In the genomic region with DNA sequence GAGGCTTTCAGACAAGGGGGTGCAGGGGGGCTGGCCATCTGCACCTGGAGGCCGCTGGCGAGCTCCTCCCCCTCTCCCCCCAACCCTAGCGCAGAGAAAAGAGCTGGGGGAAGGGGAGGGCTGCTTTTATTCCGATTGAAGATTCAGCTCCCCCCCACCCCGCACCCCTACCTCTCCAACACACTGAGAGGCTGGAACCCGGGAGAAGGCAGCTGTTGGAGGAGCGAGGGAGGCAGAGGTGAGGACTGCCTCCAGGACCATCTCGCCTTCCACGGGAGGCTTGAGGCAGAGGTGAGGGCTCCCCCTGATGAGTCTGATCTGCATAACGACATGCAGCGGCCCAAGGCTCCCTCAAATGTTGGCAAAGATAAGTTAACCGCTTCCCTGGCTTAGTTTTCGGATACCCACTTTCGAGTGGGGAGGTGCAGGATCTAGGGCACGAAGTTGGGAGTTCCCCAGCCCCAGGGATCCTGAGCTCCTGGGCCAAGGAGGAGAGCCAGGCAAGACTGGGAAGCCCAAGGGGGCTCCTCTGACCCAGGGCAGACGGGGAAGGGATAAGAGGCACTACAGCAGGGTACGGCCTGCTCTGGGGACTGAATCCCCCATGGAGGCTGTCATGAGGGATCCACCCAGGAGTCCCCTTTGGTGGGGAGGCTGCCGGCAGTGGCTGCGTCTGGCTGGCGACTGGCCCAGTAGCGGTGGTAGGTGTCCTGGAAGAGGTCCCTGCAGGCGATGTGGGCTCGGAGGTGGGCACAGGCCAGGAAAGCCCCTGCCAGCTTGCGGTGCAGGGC, we compare ENCODE assay signal across 8 cellular contexts. TPM values are rescaled to one million over a fixed set of nuclear protein-coding genes. Genes with fewer than 3 reads are reported as not detected.
DNase-seq lines count a peak whose midpoint lies in the region; ATAC-seq lines count a peak whose summit lies in the region.

No MANE protein-coding gene starts in this region.

- no peak overlapping the region for H3K4me2 ChIP-seq in neuronal stem cell (ENCODE audit: insufficient read depth, low read length, poor library complexity, severe bottlenecking)

- WGBS in neuronal stem cell (ENCODE audit: extremely low coverage in 2 of 2, insufficient read length in 2 of 2, insufficient replicate concordance in 1 of 2), 2 donors = no CpG with 5 or more reads among the region's 24 CpGs

- peak; percentile 90 for DNase-seq in D341Med (ENCODE audit: low spot score)
- DNase-seq in NCI-H1417 treated with DMSO at 0.1 percent for 48 hours (lab: John Stamatoyannopoulos, UW) = peak; percentile 74
- peak in 8 of 61 donors; percentile 27 to 54 (median 46) for DNase-seq in caudate nucleus (lab: John Stamatoyannopoulos, UW)
- no peak for DNase-seq in neuronal stem cell (ENCODE audit: low spot score)
- no peak for DNase-seq in NCI-H748 treated with DMSO at 0.1 percent for 48 hours (lab: John Stamatoyannopoulos, UW)
- no peak for DNase-seq in NOMO-1 treated with dmso at 0.1 percent for 144 hours (lab: John Stamatoyannopoulos, UW; ENCODE audit: unreplicated experiment)

- H3K4me1 ChIP-seq in neuronal stem cell (ENCODE audit: control insufficient read depth in 2 of 2, insufficient read depth in 1 of 2, low read depth in 1 of 2, low read length in 2 of 2) = peaks cover 20 to 22% of the 10 kb centered on the region in 2 donors

- H2BK12ac ChIP-seq in neuronal stem cell (ENCODE audit: low read length) = no peak overlapping the region

- H3K36me3 ChIP-seq in neuronal stem cell (replicated peaks in 1 of 2; ENCODE audit: control insufficient read depth in 2 of 2, insufficient read depth in 2 of 2, low read length in 2 of 2) = peaks cover 22 to 42% of the 10 kb centered on the region in 2 donors

- no peak overlapping the region for H4K91ac ChIP-seq in neuronal stem cell (ENCODE audit: low read depth, low read length, poor library complexity)

- peaks cover 10% of the 10 kb centered on the region for H3K79me1 ChIP-seq in neuronal stem cell (ENCODE audit: low read depth, low read length)

- H2AK5ac ChIP-seq in neuronal stem cell (ENCODE audit: low read depth, low read length) = peak overlapping the region; percentile 68

- peak overlapping the region; percentile 93 for H2BK5ac ChIP-seq in neuronal stem cell (ENCODE audit: low read length)

- peak overlapping the region; percentile 70 for H2BK15ac ChIP-seq in neuronal stem cell (ENCODE audit: low read length)

- peak overlapping the region; percentile 29 for H2BK120ac ChIP-seq in neuronal stem cell (ENCODE audit: low read depth, low read length)

- peak overlapping the region; percentile 70 for H3K4ac ChIP-seq in neuronal stem cell (ENCODE audit: low read length)

- no peak overlapping the region for H4K8ac ChIP-seq in neuronal stem cell (ENCODE audit: low read depth, low read length)

- H3K23ac ChIP-seq in neuronal stem cell (ENCODE audit: low read depth, low read length, poor library complexity) = peak overlapping the region; percentile 65

- H3K14ac ChIP-seq in neuronal stem cell (ENCODE audit: low read length) = peak overlapping the region; percentile 51

- H3K9ac ChIP-seq in neuronal stem cell (ENCODE audit: low read depth, low read length, poor library complexity) = peak overlapping the region; percentile 63

- H3K9me3 ChIP-seq in neuronal stem cell (replicated peaks in 1 of 2; ENCODE audit: control insufficient read depth in 2 of 2, insufficient read depth in 1 of 2, low read depth in 1 of 2, low read length in 2 of 2) = no peaks in the 10 kb centered on the region

- no peak overlapping the region for H2AFZ ChIP-seq in neuronal stem cell (ENCODE audit: low read length)

- peak overlapping the region; percentile 96 for H3K18ac ChIP-seq in neuronal stem cell (ENCODE audit: low read length)

- H3K27ac ChIP-seq in caudate nucleus (ENCODE audit: low read depth, low read length) (peak overlapping the region; percentile 85), neuronal stem cell (replicated peaks; ENCODE audit: low read length) (no peak overlapping the region)

- H3K4me3 ChIP-seq in neuronal stem cell (ENCODE audit: low read length in 2 of 2) = no peak overlapping the region

- no peaks in the 10 kb centered on the region for H3K27me3 ChIP-seq in neuronal stem cell (ENCODE audit: control insufficient read depth in 3 of 3, insufficient read depth in 3 of 3, low read depth in 1 of 3, low read length in 3 of 3)

- ATAC-seq in HG03108 (IDR thresholded peaks at IDR 0.05; ENCODE audit: unreplicated experiment) = no peak
- ATAC-seq in HG02981 (IDR thresholded peaks at IDR 0.05; ENCODE audit: unreplicated experiment) = no peak

RNA-seq across cellular contexts. Expression of gene NUMBL, which starts 1.2 kb away (rescaled TPM):
- 17.1 TPM for polyA plus RNA-seq in neuronal stem cell (2013, experiment 1 of 2)
- 16.9 TPM for polyA plus RNA-seq in neuronal stem cell (2013, experiment 2 of 2)

RNA-seq across cellular contexts. Expression of gene COQ8B, which starts 25.1 kb away (rescaled TPM):
- polyA plus RNA-seq in neuronal stem cell (2013, experiment 1 of 2) = 29.0 TPM
- polyA plus RNA-seq in neuronal stem cell (2013, experiment 2 of 2) = 28.4 TPM

RNA-seq across cellular contexts. Expression of gene ITPKC, which starts 25.3 kb away (rescaled TPM):
- 4.7 TPM for polyA plus RNA-seq in neuronal stem cell (2013, experiment 1 of 2)
- 4.7 TPM for polyA plus RNA-seq in neuronal stem cell (2013, experiment 2 of 2)

RNA-seq across cellular contexts. Expression of gene ACTMAP, which starts 58.7 kb away (rescaled TPM):
- polyA plus RNA-seq in neuronal stem cell (2013, experiment 1 of 2) = 12.8 TPM
- 13.2 TPM for polyA plus RNA-seq in neuronal stem cell (2013, experiment 2 of 2)

RNA-seq across cellular contexts. Expression of gene SNRPA, which starts 59.4 kb away (rescaled TPM):
- 346 TPM for polyA plus RNA-seq in neuronal stem cell (2013, experiment 1 of 2)
- polyA plus RNA-seq in neuronal stem cell (2013, experiment 2 of 2) = 347 TPM

Comparison
In these comparisons a context has a peak if more than half of its experiments do, and no peak if none do; other contexts are left out.
1. DNase-seq: peak in D341Med (single experiment) and NCI-H1417 treated with DMSO at 0.1 percent for 48 hours (single experiment); none in neuronal stem cell (single experiment), NCI-H748 treated with DMSO at 0.1 percent for 48 hours (single experiment) and NOMO-1 treated with dmso at 0.1 percent for 144 hours (single experiment).